Comparison of ENCODE assay signal across 9 cellular contexts in genomic region chr9:136784249-136784996, GRCh38. TPM values are rescaled to one million over a fixed set of nuclear protein-coding genes. Genes with fewer than 3 reads are reported as not detected.
A peak's percentile ranks its signal among the peaks of the same experiment; 100 is the strongest.
DNase-seq lines count a peak whose midpoint lies in the region; ATAC-seq, FAIRE-seq and TF ChIP-seq lines count a peak whose summit lies in the region.
"Had no signal": no experiment of that assay in that cellular context is flagged by ENCODE, and none has a peak within 500 bp of the region (broad histone marks: within the 10 kb centered on the region; RNA-seq: fewer than 3 reads in every experiment).

No MANE protein-coding gene starts in this region.

- no peaks in the 10 kb centered on the region for H3K9me3 ChIP-seq in A549
- no peaks in the 10 kb centered on the region for H3K9me3 ChIP-seq in hepatocyte (ENCODE audit: low read depth)

- H3K4me2 ChIP-seq in A549 = no peak overlapping the region
- H3K4me2 ChIP-seq in hepatocyte = no peak overlapping the region

- TF ChIP-seq POLR2A in A549 (IDR thresholded peaks at IDR 0.05; ENCODE audit: low read length) = no peak

- 15% methylated on average over 9 of the region's 9 CpGs for WGBS in A549 (ENCODE audit: missing lambda C conversion rate)
- WGBS in hepatocyte (ENCODE audit: low lambda C conversion rate, missing lambda C conversion rate) = 56% methylated on average over 9 of the region's 9 CpGs

- TF ChIP-seq RAD21 in A549 (conservative IDR thresholded peaks at IDR 0.05 in 1 of 2, IDR thresholded peaks at IDR 0.05 in 1 of 2) = peak; percentile 52 to 54; a peak in 4 of 5 replicates

- no peak for FAIRE-seq in A549 (lab: Jason Lieb, UNC)

- H3K27ac ChIP-seq in A549 (no peak overlapping the region), hepatocyte (no peak overlapping the region)

- peak; percentile 51 for DNase-seq in A549 (ENCODE audit: low read depth in 1 of 2, low spot score in 1 of 2)
- DNase-seq in GM10248 (ENCODE audit: extremely low spot score) = no peak
- DNase-seq in RPMI8226 = peak; percentile 65
- DNase-seq in hepatocyte (ENCODE audit: low spot score) = no peak
- DNase-seq in activated T-cell treated with anti-CD3 and anti-CD28 coated beads, Interleukin-2, amount 50 U/mL, for 4 hours = no peak
- no peak for DNase-seq in posterior vena cava (ENCODE audit: low spot score)
- no peak for DNase-seq in immature natural killer cell

- H3K9me3 Mint-ChIP-seq in activated T-cell treated with anti-CD3 and anti-CD28 coated beads, Interleukin-2, amount 50 U/mL, for 4 hours = no peaks in the 10 kb centered on the region
- H3K9me3 Mint-ChIP-seq in immature natural killer cell = no peaks in the 10 kb centered on the region

- H3K27me3 Mint-ChIP-seq in activated T-cell treated with anti-CD3 and anti-CD28 coated beads, Interleukin-2, amount 50 U/mL, for 4 hours (ENCODE audit: low read depth) = peaks cover 3% of the 10 kb centered on the region
- H3K27me3 Mint-ChIP-seq in immature natural killer cell (ENCODE audit: low read depth in 3 of 3) = peaks cover 2 to 6% (median 5%) of the 10 kb centered on the region in 3 donors

- no peak for TF ChIP-seq EP300 in A549 (IDR thresholded peaks at IDR 0.05)

- H3K27me3 ChIP-seq in hepatocyte = no peaks in the 10 kb centered on the region

- no peaks in the 10 kb centered on the region for H3K36me3 ChIP-seq in hepatocyte (replicated peaks; ENCODE audit: insufficient read depth, low read depth)

- H3K36me3 Mint-ChIP-seq in activated T-cell treated with anti-CD3 and anti-CD28 coated beads, Interleukin-2, amount 50 U/mL, for 4 hours (ENCODE audit: insufficient read depth) = no peaks in the 10 kb centered on the region
- no peaks in the 10 kb centered on the region for H3K36me3 Mint-ChIP-seq in immature natural killer cell

- TF ChIP-seq CTCF in A549 (IDR thresholded peaks at IDR 0.05) (peak; percentile 66), GM10248 (IDR thresholded peaks at IDR 0.05; ENCODE audit: control extremely low read depth, extremely low read depth, low read depth, missing control alignments) (peak; percentile 5), hepatocyte (IDR thresholded peaks at IDR 0.05; ENCODE audit: poor library complexity) (peak; percentile 53)

- CTCF ChIA-PET in A549 (lab: Yijun Ruan, JAX) = interaction anchor here (0.7 to 26.2 kb wide), 4 partner anchors 18 to 250 kb away, joined by 3 to 625 read pairs (median 4); partner anchors contain the start of genes LCN15 and LCN8
- CTCF ChIA-PET in GM10248 (lab: Yijun Ruan, JAX) = interaction anchor here (0.6 to 8.7 kb wide), 7 partner anchors 17 to 453 kb away, joined by 3 to 79 read pairs (median 3); partner anchors contain the start of gene NPDC1

- H3K79me2 ChIP-seq in hepatocyte = no peaks in the 10 kb centered on the region

- no peak overlapping the region for H2AFZ ChIP-seq in hepatocyte

- H4K20me1 ChIP-seq in hepatocyte (ENCODE audit: insufficient read depth, poor library complexity, severe bottlenecking) = no peaks in the 10 kb centered on the region

- no peak overlapping the region for H3K4me3 ChIP-seq in A549
- no peak overlapping the region for H3K4me3 ChIP-seq in hepatocyte

- peaks cover 7% of the 10 kb centered on the region for H3K4me1 Mint-ChIP-seq in activated T-cell treated with anti-CD3 and anti-CD28 coated beads, Interleukin-2, amount 50 U/mL, for 4 hours (ENCODE audit: low read depth)
- peaks cover 20 to 22% of the 10 kb centered on the region in 2 donors for H3K4me1 Mint-ChIP-seq in immature natural killer cell

- POLR2A ChIA-PET in A549 (lab: Yijun Ruan, JAX) = no interaction called here
- POLR2A ChIA-PET in GM10248 (lab: Yijun Ruan, JAX) = no interaction called here

- no peak overlapping the region for H3K27ac Mint-ChIP-seq in immature natural killer cell

- no peak overlapping the region for H3K4me3 Mint-ChIP-seq in activated T-cell treated with anti-CD3 and anti-CD28 coated beads, Interleukin-2, amount 50 U/mL, for 4 hours
- H3K4me3 Mint-ChIP-seq in immature natural killer cell = no peak overlapping the region

- H3K4me1 ChIP-seq in A549 (peaks cover 25% of the 10 kb centered on the region), hepatocyte (ENCODE audit: insufficient read depth) (peaks cover 33% of the 10 kb centered on the region)

- ATAC-seq in A549 (peak in 1 of 2 experiments; percentile 29; a peak in 2 of 6 replicates), HG03342 (IDR thresholded peaks at IDR 0.05; ENCODE audit: unreplicated experiment) (no peak)
- ATAC-seq in activated T-cell treated with anti-CD3 and anti-CD28 coated beads, Interleukin-2, amount 50 U/mL, for 4 hours = no peak

- H3K9me2 ChIP-seq in hepatocyte (replicated peaks; ENCODE audit: insufficient read depth) = no peaks in the 10 kb centered on the region

- intact Hi-C loops in posterior vena cava (cut with DNase I) = loop anchor here (2.0 to 10.0 kb wide), 2 partner anchors 250 to 280 kb away; no protein-coding TSS in a partner anchor

TF ChIP-seq in A549, 52 proteins besides CTCF, POLR2A, EP300 and RAD21:
- TF ChIP-seq E2F6 (IDR thresholded peaks at IDR 0.05; ENCODE audit: borderline replicate concordance, low read depth) = no peak
- TF ChIP-seq SMC3 (IDR thresholded peaks at IDR 0.05) = peak; percentile 59
TF ChIP-seq in A549: peak in this region for 1.

RNA-seq across cellular contexts. Expression of gene TMEM141, which starts 6.7 kb away (rescaled TPM):
- polyA plus RNA-seq in A549 (2011; rRNA removed) (64.5 and 78.0 TPM in 2 replicates), A549 (2017; fragmentation: RNase III; extraction: RNeasy Plus Mini Kit Qiagen cat#74134 plus additional on column Dnase treatment) (69.9 to 71.0 TPM (median 70.7 TPM) in 3 replicates), hepatocyte (372 and 385 TPM in 2 replicates), immature natural killer cell (10 to 100 TPM; 61.2 to 83.3 (median 62.1) TPM)
- 104 and 117 TPM in 2 replicates for polyA plus RNA-seq in A549 (2012; cell fraction: cytosol; rRNA removed)
- polyA plus RNA-seq in A549 (2012; cell fraction: nucleus; rRNA removed) = 75.8 and 78.8 TPM in 2 replicates
- 27.4 and 35.2 TPM in 2 replicates for polyA minus RNA-seq in A549 (2011; rRNA and poly(A)+ RNA removed)
- total RNA-seq in hepatocyte (230 and 232 TPM in 2 replicates), posterior vena cava (10 to 100 TPM; 28.1 to 33.9 TPM)
- total RNA-seq in activated T-cell treated with anti-CD3 and anti-CD28 coated beads, Interleukin-2, amount 50 U/mL, for 4 hours = 10 to 100 TPM; 49.5 to 53.0 (median 51.9) TPM

RNA-seq across cellular contexts. Expression of gene CCDC183, which starts 11.7 kb away (rescaled TPM):
- polyA plus RNA-seq in A549 (2011; rRNA removed) = 1.4 and 1.6 TPM in 2 replicates
- 0.73 and 0.93 TPM in 2 replicates for polyA plus RNA-seq in A549 (2012; cell fraction: cytosol; rRNA removed)
- 4.0 and 4.8 TPM in 2 replicates for polyA plus RNA-seq in A549 (2012; cell fraction: nucleus; rRNA removed)
- 0.58 to 1.1 TPM (median 0.90 TPM) in 3 replicates for polyA plus RNA-seq in A549 (2017; fragmentation: RNase III; extraction: RNeasy Plus Mini Kit Qiagen cat#74134 plus additional on column Dnase treatment)
- 0.66 TPM in 1 of 2 replicates, not detected in the other for polyA minus RNA-seq in A549 (2011; rRNA and poly(A)+ RNA removed)
- total RNA-seq in hepatocyte = 10.5 and 17.7 TPM in 2 replicates
- 32.1 and 56.4 TPM in 2 replicates for polyA plus RNA-seq in hepatocyte
- under 1 TPM in 1 of 3 donors, not detected in 2; 0.49 TPM for total RNA-seq in activated T-cell treated with anti-CD3 and anti-CD28 coated beads, Interleukin-2, amount 50 U/mL, for 4 hours
- under 1 TPM; 0.29 to 0.42 TPM for total RNA-seq in posterior vena cava
- under 1 TPM; 0.37 to 0.46 (median 0.40) TPM for polyA plus RNA-seq in immature natural killer cell
- total RNA-seq: H4 had no signal

RNA-seq across cellular contexts. Expression of gene LCN15, which starts 20.1 kb away (rescaled TPM):
- polyA plus RNA-seq in A549 (2011; rRNA removed) (0.10 and 0.24 TPM in 2 replicates), A549 (2017; fragmentation: RNase III; extraction: RNeasy Plus Mini Kit Qiagen cat#74134 plus additional on column Dnase treatment) (0.07 to 0.09 TPM in 2 of 3 replicates, not detected in the other), hepatocyte (0.85 and 1.4 TPM in 2 replicates), immature natural killer cell (not detected)
- polyA plus RNA-seq in A549 (2012; cell fraction: cytosol; rRNA removed) = 0.05 and 0.08 TPM in 2 replicates
- 0.18 and 0.20 TPM in 2 replicates for polyA plus RNA-seq in A549 (2012; cell fraction: nucleus; rRNA removed)
- not detected in 2 replicates for polyA minus RNA-seq in A549 (2011; rRNA and poly(A)+ RNA removed)
- total RNA-seq in hepatocyte (1.5 and 35.9 TPM in 2 replicates), posterior vena cava (not detected)
- not detected for total RNA-seq in activated T-cell treated with anti-CD3 and anti-CD28 coated beads, Interleukin-2, amount 50 U/mL, for 4 hours
- total RNA-seq: H4 had no signal

RNA-seq across cellular contexts. Expression of gene RABL6, which starts 23.3 kb away (rescaled TPM):
- polyA plus RNA-seq in A549 (2011; rRNA removed) (46.8 and 53.5 TPM in 2 replicates), A549 (2017; fragmentation: RNase III; extraction: RNeasy Plus Mini Kit Qiagen cat#74134 plus additional on column Dnase treatment) (70.3 to 72.2 TPM (median 71.4 TPM) in 3 replicates), hepatocyte (103 and 110 TPM in 2 replicates), immature natural killer cell (10 to 100 TPM in 2 of 3 donors, 1 to 10 TPM in 1; 5.4 to 24.6 (median 11.0) TPM)
- polyA plus RNA-seq in A549 (2012; cell fraction: cytosol; rRNA removed) = 49.2 and 73.5 TPM in 2 replicates
- 112 and 138 TPM in 2 replicates for polyA plus RNA-seq in A549 (2012; cell fraction: nucleus; rRNA removed)
- polyA minus RNA-seq in A549 (2011; rRNA and poly(A)+ RNA removed) = 70.0 and 70.9 TPM in 2 replicates
- total RNA-seq in hepatocyte (67.2 and 72.3 TPM in 2 replicates), posterior vena cava (10 to 100 TPM; 47.9 to 49.8 TPM)
- 100 to 1,000 TPM in 2 of 3 donors, 10 to 100 TPM in 1; 90.6 to 103 (median 100) TPM for total RNA-seq in activated T-cell treated with anti-CD3 and anti-CD28 coated beads, Interleukin-2, amount 50 U/mL, for 4 hours

RNA-seq across cellular contexts. Expression of gene LCN8, which starts 26.4 kb away (rescaled TPM):
- polyA plus RNA-seq in A549 (2011; rRNA removed) = not detected in 2 replicates
- not detected in 2 replicates for polyA plus RNA-seq in A549 (2012; cell fraction: cytosol; rRNA removed)
- polyA plus RNA-seq in A549 (2012; cell fraction: nucleus; rRNA removed) = 0.05 TPM in 1 of 2 replicates, not detected in the other
- not detected in 3 replicates for polyA plus RNA-seq in A549 (2017; fragmentation: RNase III; extraction: RNeasy Plus Mini Kit Qiagen cat#74134 plus additional on column Dnase treatment)
- not detected in 2 replicates for polyA minus RNA-seq in A549 (2011; rRNA and poly(A)+ RNA removed)
- total RNA-seq in hepatocyte = not detected in 2 replicates
- polyA plus RNA-seq in hepatocyte = not detected in 2 replicates
- total RNA-seq in activated T-cell treated with anti-CD3 and anti-CD28 coated beads, Interleukin-2, amount 50 U/mL, for 4 hours = not detected
- not detected for total RNA-seq in posterior vena cava
- under 1 TPM in 1 of 3 donors, not detected in 2; 0.62 TPM for polyA plus RNA-seq in immature natural killer cell
- total RNA-seq: H4 had no signal

Comparison
In these comparisons a context has a peak if more than half of its experiments do, and no peak if none do; other contexts are left out.
1. DNase-seq: peak in A549 (2 of 2) and RPMI8226 (single experiment); none in GM10248 (single experiment), hepatocyte (single experiment), activated T-cell treated with anti-CD3 and anti-CD28 coated beads, Interleukin-2, amount 50 U/mL, for 4 hours (single experiment), posterior vena cava (single experiment) and immature natural killer cell (0 of 3).
2. CTCF ChIP-seq: peak in every context shown above with its lines; median percentile 66 in A549; 53 in hepatocyte; 5 in GM10248.